ENCODE assay signal across 1 cellular context in the genomic region with DNA sequence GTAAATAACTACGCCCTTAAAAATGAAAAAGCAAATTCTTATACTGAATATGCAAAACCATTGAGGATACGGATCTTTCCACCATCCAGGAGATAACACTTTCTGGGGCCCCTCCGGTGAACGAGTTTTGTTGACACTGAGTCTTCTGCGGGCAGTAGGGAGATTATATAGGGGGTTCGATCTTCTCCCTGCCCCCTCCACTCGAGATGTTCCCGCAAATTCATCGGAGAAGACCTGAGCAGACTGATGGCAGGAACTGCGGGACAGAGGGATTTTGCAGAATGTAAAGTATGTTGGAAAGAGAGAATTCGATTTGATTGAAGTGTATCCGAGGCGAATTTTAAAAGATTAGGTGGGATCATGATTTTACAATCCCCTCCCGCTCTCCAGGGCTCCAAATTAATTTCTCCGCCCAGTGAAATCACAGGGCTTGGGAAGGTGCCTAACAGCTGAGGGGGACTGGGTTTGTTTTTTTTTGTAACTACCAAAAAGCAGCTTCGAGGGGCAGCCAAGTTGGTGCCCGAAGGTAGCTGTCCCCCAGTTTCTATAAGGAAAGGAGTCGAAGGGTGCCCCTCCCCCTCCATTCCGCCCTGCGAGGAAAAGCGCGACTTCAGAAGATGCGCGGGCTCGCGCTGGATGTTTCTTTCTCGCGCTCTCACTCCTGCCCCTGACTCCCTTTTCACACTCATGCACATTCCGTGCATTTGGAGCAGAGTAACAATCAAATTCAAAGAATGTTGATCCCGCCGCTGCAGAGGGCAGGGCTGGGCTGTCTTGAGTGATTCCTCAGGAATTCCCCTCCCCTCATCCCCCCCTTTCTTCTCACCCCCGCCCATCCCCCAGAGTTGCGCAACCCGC.
TF ChIP-seq lines count a peak whose summit lies in the region.

No MANE protein-coding gene starts in this region.

TF ChIP-seq in HepG2, 621 proteins besides CTCF, POLR2A, EP300 and RAD21:
- no peak for TF ChIP-seq SMYD3 (CRISPR knock-in tag; IDR thresholded peaks at IDR 0.05)
- no peak for TF ChIP-seq MAFK (conservative IDR thresholded peaks at IDR 0.05 in 1 of 2, IDR thresholded peaks at IDR 0.05 in 1 of 2; ENCODE audit: low read length in 2 of 2)
- no peak for TF ChIP-seq IRF2 (CRISPR knock-in tag; IDR thresholded peaks at IDR 0.05)
- TF ChIP-seq CBX2 (IDR thresholded peaks at IDR 0.05; ENCODE audit: low read depth, low read length), result peak; percentile 81
- no peak for TF ChIP-seq CBX2 (CRISPR knock-in tag; IDR thresholded peaks at IDR 0.05; ENCODE audit: low read depth)
